16 cellular contexts compared by ENCODE assay signal in genomic region chr6:22320750-22321149, GRCh38. TPM values are rescaled to one million over a fixed set of nuclear protein-coding genes. Genes with fewer than 3 reads are reported as not detected.
DNase-seq lines count a peak whose midpoint lies in the region; ATAC-seq and TF ChIP-seq lines count a peak whose summit lies in the region.
"Had no signal": no experiment of that assay in that cellular context is flagged by ENCODE, and none has a peak within 500 bp of the region (broad histone marks: within the 10 kb centered on the region; RNA-seq: fewer than 3 reads in every experiment).

No MANE protein-coding gene starts in this region.

- no peak overlapping the region for H3K4me3 ChIP-seq in gastrocnemius medialis
- H3K4me3 ChIP-seq: GM23338, tibial nerve had no signal

- TF ChIP-seq CTCF in HFFc6 (IDR thresholded peaks at IDR 0.05) (no peak), gastrocnemius medialis (IDR thresholded peaks at IDR 0.05 in 4 of 5, conservative IDR thresholded peaks at IDR 0.05 in 1 of 5) (no peak)

- in situ Hi-C loops in gastrocnemius medialis (cut with MboI; ENCODE audit: low sequenced_read_pairs in 4 of 4): no loop called here

- H3K4me1 Mint-ChIP-seq in HFFc6 (ENCODE audit: low read depth) (no peaks in the 10 kb centered on the region), immature natural killer cell (no peaks in the 10 kb centered on the region)
- H3K4me1 Mint-ChIP-seq: GM23338 had no signal

- H3K27me3 Mint-ChIP-seq in HFFc6 (ENCODE audit: insufficient read depth): 0 out of 2 replicates have a peak, but pooled peaks cover 2% of the 10 kb centered on the region
- no peaks in the 10 kb centered on the region for H3K27me3 Mint-ChIP-seq in immature natural killer cell (ENCODE audit: low read depth in 3 of 3)
- H3K27me3 Mint-ChIP-seq: activated naive CD8-positive, alpha-beta T cell had no signal

- intact Hi-C loops in gastrocnemius medialis (cut with DNase I; ENCODE audit: low total_unique reads): no loop called here

- DNase-seq in A172 (ENCODE audit: low spot score) (peak; percentile 95), HFFc6 (peak; percentile 63), amniotic epithelial cell (ENCODE audit: low read depth) (peak; percentile 89), iPS-NIHi11 (ENCODE audit: low spot score) (peak; percentile 24), COLO668 (lab: John Stamatoyannopoulos, UW; ENCODE audit: unreplicated experiment) (no peak), immature natural killer cell (no peak), gastrocnemius medialis (no peak)
- DNase-seq: GF-D8, left ventricle myocardium superior, NCI-H524 treated with DMSO at 0.1 percent for 48 hours had no signal

- no peaks in the 10 kb centered on the region for H3K9me3 ChIP-seq in gastrocnemius medialis

- no peak for TF ChIP-seq POLR2A in gastrocnemius medialis (IDR thresholded peaks at IDR 0.05)

- H3K4me3 Mint-ChIP-seq in HFFc6 (no peak overlapping the region), immature natural killer cell (no peak overlapping the region)
- H3K4me3 Mint-ChIP-seq: activated naive CD8-positive, alpha-beta T cell; GM23338 had no signal

- H3K27me3 ChIP-seq in gastrocnemius medialis: no peaks in the 10 kb centered on the region
- H3K27me3 ChIP-seq: tibial nerve had no signal

- H3K36me3 Mint-ChIP-seq in HFFc6 (ENCODE audit: low read depth) (no peaks in the 10 kb centered on the region), immature natural killer cell (no peaks in the 10 kb centered on the region)
- H3K36me3 Mint-ChIP-seq: activated naive CD8-positive, alpha-beta T cell had no signal

- no peak overlapping the region for H3K27ac ChIP-seq in gastrocnemius medialis
- H3K27ac ChIP-seq: parathyroid adenoma, tibial nerve had no signal

- ATAC-seq in gastrocnemius medialis (no peak), GM18873 (IDR thresholded peaks at IDR 0.05; ENCODE audit: low FRiP score, unreplicated experiment) (no peak)
- ATAC-seq: GM23338, left ventricle myocardium superior had no signal

- H3K27ac Mint-ChIP-seq in HFFc6 (no peak overlapping the region), immature natural killer cell (no peak overlapping the region)
- H3K27ac Mint-ChIP-seq: activated naive CD8-positive, alpha-beta T cell; GM23338 had no signal

- H3K4me1 ChIP-seq in gastrocnemius medialis: no peaks in the 10 kb centered on the region
- H3K4me1 ChIP-seq: parathyroid adenoma had no signal

- H3K36me3 ChIP-seq in gastrocnemius medialis: no peaks in the 10 kb centered on the region
- H3K36me3 ChIP-seq: tibial nerve had no signal

- H3K9me3 Mint-ChIP-seq in HFFc6 (peaks cover 14% of the 10 kb centered on the region), immature natural killer cell (peaks cover 0 to 12% (median 3%) of the 10 kb centered on the region in 6 donors)

RNA-seq across cellular contexts. Expression of gene PRL, which starts 23.9 kb away (rescaled TPM):
- 0.07 TPM in 1 of 2 replicates, not detected in the other for total RNA-seq in A172 (2014; rRNA removed; shearing (Covaris generic))
- total RNA-seq in HFFc6 (2021; fragmentation: NEBNext Ultra II Directional; extraction: Animal tissue kit (Norgen Biotek cat#: 25700)): not detected
- polyA plus RNA-seq in immature natural killer cell: not detected
- not detected for total RNA-seq in gastrocnemius medialis
- total RNA-seq: A673, GM23338, left ventricle myocardium superior, tibial nerve had no signal
- polyA plus RNA-seq: GM23338 had no signal

Comparison
In these comparisons a context has a peak if more than half of its experiments do, and no peak if none do; other contexts are left out.
1. DNase-seq: peak in A172 (single experiment), HFFc6 (single experiment), amniotic epithelial cell (single experiment) and iPS-NIHi11 (single experiment); none in COLO668 (single experiment), immature natural killer cell (0 of 3) and gastrocnemius medialis (0 of 2).